In the genomic region with DNA sequence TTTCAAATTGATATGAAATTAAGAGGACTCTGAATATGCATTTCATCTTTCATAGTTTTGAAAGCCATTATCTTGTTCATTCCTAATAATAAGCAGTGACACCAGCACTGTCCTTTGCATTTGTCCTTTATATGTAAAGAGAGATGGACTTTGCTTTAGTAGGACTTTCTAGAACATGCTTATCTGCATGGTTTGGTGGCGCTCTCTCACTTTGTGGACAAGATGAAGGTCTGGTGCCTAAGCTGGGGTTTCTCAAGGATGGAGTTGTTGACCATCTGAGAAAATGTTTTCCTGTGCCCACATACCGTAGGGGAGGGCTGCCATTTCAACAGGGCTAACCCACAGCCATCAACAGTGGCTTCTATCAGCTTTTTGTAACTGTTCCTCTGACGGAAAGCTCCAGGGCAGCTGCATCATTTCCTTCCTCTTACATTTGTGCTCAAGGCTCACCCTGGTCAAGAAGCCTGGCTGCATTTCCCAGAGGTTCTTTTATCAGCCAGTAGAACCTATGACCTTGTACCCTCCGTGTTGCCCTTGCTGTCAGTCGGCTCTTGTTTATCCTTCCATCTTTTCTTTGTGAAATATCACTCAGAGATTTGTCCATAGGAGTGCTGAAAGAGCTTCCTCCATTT, we compare ENCODE assay signal across 10 cellular contexts. TPM values are rescaled to one million over a fixed set of nuclear protein-coding genes. Genes with fewer than 3 reads are reported as not detected.
A peak's percentile ranks its signal among the peaks of the same experiment; 100 is the strongest.
DNase-seq lines count a peak whose midpoint lies in the region; ATAC-seq and TF ChIP-seq lines count a peak whose summit lies in the region.
"Had no signal": no experiment of that assay in that cellular context is flagged by ENCODE, and none has a peak within 500 bp of the region (broad histone marks: within the 10 kb centered on the region; RNA-seq: fewer than 3 reads in every experiment).

No MANE protein-coding gene starts in this region.

- H3K4me3 ChIP-seq in mucosa of descending colon (no peak overlapping the region), upper lobe of left lung (no peak overlapping the region)
- H3K4me3 ChIP-seq: MG63 had no signal

- peak in 1 of 4 donors; percentile 31 for TF ChIP-seq POLR2A in upper lobe of left lung (IDR thresholded peaks at IDR 0.05)

- no peaks in the 10 kb centered on the region for H3K27me3 Mint-ChIP-seq in activated T-cell treated with anti-CD3 and anti-CD28 coated beads, Interleukin-2, amount 50 U/mL, for 24 hours
- no peaks in the 10 kb centered on the region for H3K27me3 Mint-ChIP-seq in dendritic cell treated with granulocyte-macrophage colony-stimulating factor and Interleukin-4, amounts not matched to agents 40 ng/mL and 50 ng/mL, for 4 days

- peaks cover 42% of the 10 kb centered on the region for H3K4me1 Mint-ChIP-seq in activated T-cell treated with anti-CD3 and anti-CD28 coated beads, Interleukin-2, amount 50 U/mL, for 24 hours (ENCODE audit: low read depth)
- H3K4me1 Mint-ChIP-seq in dendritic cell treated with granulocyte-macrophage colony-stimulating factor and Interleukin-4, amounts not matched to agents 40 ng/mL and 50 ng/mL, for 4 days (ENCODE audit: low read depth): peaks cover 53% of the 10 kb centered on the region

- H3K27ac ChIP-seq in upper lobe of left lung: peak overlapping the region; percentile 78 to 87 (median 82)

- H3K27ac Mint-ChIP-seq in activated T-cell treated with anti-CD3 and anti-CD28 coated beads, Interleukin-2, amount 50 U/mL, for 24 hours: peak overlapping the region; percentile 6
- peak overlapping the region; percentile 84 for H3K27ac Mint-ChIP-seq in dendritic cell treated with granulocyte-macrophage colony-stimulating factor and Interleukin-4, amounts not matched to agents 40 ng/mL and 50 ng/mL, for 4 days

- 31 to 33% methylated on average over 5 of the region's 5 CpGs for whole genome bisulfite sequencing in upper lobe of left lung, 2 donors

- DNase-seq in activated T-cell treated with anti-CD3 and anti-CD28 coated beads, Interleukin-2, amount 50 U/mL, for 24 hours: no peak
- DNase-seq in activated T-cell treated with anti-CD3 and anti-CD28 coated beads, Interleukin-2, amount 50 U/mL, for 1 hour: no peak
- DNase-seq in mucosa of descending colon (no peak), upper lobe of left lung (peak in 1 of 2 donors; percentile 78), RPMI8226 (no peak), OCI-M2 (lab: John Stamatoyannopoulos, UW; ENCODE audit: unreplicated experiment) (no peak)
- DNase-seq: amniotic stem cell, MG63 had no signal

- TF ChIP-seq EP300 in upper lobe of left lung (IDR thresholded peaks at IDR 0.05): peak in 3 of 4 donors; percentile 21 to 82 (median 67)

- H3K4me3 Mint-ChIP-seq in activated T-cell treated with anti-CD3 and anti-CD28 coated beads, Interleukin-2, amount 50 U/mL, for 24 hours: no peak overlapping the region
- no peak overlapping the region for H3K4me3 Mint-ChIP-seq in dendritic cell treated with granulocyte-macrophage colony-stimulating factor and Interleukin-4, amounts not matched to agents 40 ng/mL and 50 ng/mL, for 4 days

- H3K27me3 ChIP-seq in upper lobe of left lung: no peaks in the 10 kb centered on the region
- H3K27me3 ChIP-seq: MG63 had no signal

- H3K4me1 ChIP-seq in mucosa of descending colon (ENCODE audit: low read depth) (peaks cover 21% of the 10 kb centered on the region), upper lobe of left lung (peaks cover 47 to 50% (median 49%) of the 10 kb centered on the region in 4 donors)

- H3K36me3 ChIP-seq in mucosa of descending colon (ENCODE audit: low read depth) (no peaks in the 10 kb centered on the region), upper lobe of left lung (peaks cover 0 to 15% (median 7%) of the 10 kb centered on the region in 4 donors)

- H3K9me3 ChIP-seq in mucosa of descending colon: no peaks in the 10 kb centered on the region
- no peaks in the 10 kb centered on the region for H3K9me3 ChIP-seq in upper lobe of left lung
- H3K9me3 ChIP-seq: MG63 had no signal

- intact Hi-C loops in dendritic cell treated with granulocyte-macrophage colony-stimulating factor and Interleukin-4, amounts not matched to agents 40 ng/mL and 50 ng/mL, for 4 days (cut with micrococcal nuclease): loop anchor here (2.0 to 5.0 kb wide), 2 partner anchors 35 to 42 kb away; no protein-coding TSS in a partner anchor
- intact Hi-C loops in mucosa of descending colon (cut with DNase I, micrococcal nuclease): loop anchor here in 1 of 2 donors (10.0 kb wide), 1 partner anchor 78 kb away; no protein-coding TSS in a partner anchor

- TF ChIP-seq CTCF in mucosa of descending colon (IDR thresholded peaks at IDR 0.05): no peak
- TF ChIP-seq CTCF in upper lobe of left lung (IDR thresholded peaks at IDR 0.05): no peak

- ATAC-seq in mucosa of descending colon: peak; percentile 31
- peak; percentile 76 to 83 for ATAC-seq in upper lobe of left lung (ENCODE audit: low FRiP score in 2 of 2)
- ATAC-seq in GM18873 (IDR thresholded peaks at IDR 0.05; ENCODE audit: low FRiP score, unreplicated experiment): no peak

- no peaks in the 10 kb centered on the region for H3K9me3 Mint-ChIP-seq in activated T-cell treated with anti-CD3 and anti-CD28 coated beads, Interleukin-2, amount 50 U/mL, for 24 hours
- no peaks in the 10 kb centered on the region for H3K9me3 Mint-ChIP-seq in dendritic cell treated with granulocyte-macrophage colony-stimulating factor and Interleukin-4, amounts not matched to agents 40 ng/mL and 50 ng/mL, for 4 days

- H3K36me3 Mint-ChIP-seq in activated T-cell treated with anti-CD3 and anti-CD28 coated beads, Interleukin-2, amount 50 U/mL, for 24 hours (ENCODE audit: low read depth): peaks cover 40% of the 10 kb centered on the region
- H3K36me3 Mint-ChIP-seq in dendritic cell treated with granulocyte-macrophage colony-stimulating factor and Interleukin-4, amounts not matched to agents 40 ng/mL and 50 ng/mL, for 4 days (ENCODE audit: low read depth): peaks cover 27% of the 10 kb centered on the region

RNA-seq across cellular contexts. Expression of gene ABHD2, which starts 44.5 kb away (rescaled TPM):
- total RNA-seq in mucosa of descending colon (100 to 1,000 TPM in 1 of 3 donors, 10 to 100 TPM in 2; 82.2 to 156 (median 92.7) TPM), upper lobe of left lung (100 to 1,000 TPM in 5 of 6 donors, 10 to 100 TPM in 1; 84.1 to 230 (median 174) TPM)
